ENCODE assay signal across 8 cellular contexts in the genomic region with DNA sequence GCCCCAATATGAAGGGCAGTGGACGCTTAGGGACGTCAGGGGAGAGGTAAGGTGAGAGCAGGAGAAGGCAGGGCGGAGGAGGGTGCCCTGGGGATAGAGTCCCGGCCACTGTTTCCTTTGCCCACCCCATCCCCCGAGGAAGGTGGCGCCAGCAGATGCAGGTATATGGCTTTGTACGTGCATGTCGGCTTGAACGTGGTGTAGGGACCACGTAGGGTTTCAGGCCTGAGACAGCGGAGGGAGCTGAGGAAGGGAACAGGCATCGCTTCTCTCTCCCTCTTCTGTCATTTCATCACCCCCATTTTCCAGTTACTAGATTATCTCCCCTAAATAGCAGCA.
DNase-seq lines count a peak whose midpoint lies in the region; ATAC-seq and TF ChIP-seq lines count a peak whose summit lies in the region.

No MANE protein-coding gene starts in this region.

- ATAC-seq in GM18511 (IDR thresholded peaks at IDR 0.05; ENCODE audit: unreplicated experiment) = peak; percentile 42

- H3K27me3 ChIP-seq in Peyer's patch (no peaks in the 10 kb centered on the region), smooth muscle cell (ENCODE audit: low read depth) (no peaks in the 10 kb centered on the region)

- no peaks in the 10 kb centered on the region for H3K4me1 ChIP-seq in Peyer's patch
- H3K4me1 ChIP-seq in smooth muscle cell (ENCODE audit: low read depth) = peaks cover 4% of the 10 kb centered on the region

- H3K4me2 ChIP-seq in smooth muscle cell = peak overlapping the region; percentile 82

- H3K9ac ChIP-seq in smooth muscle cell (ENCODE audit: low read depth) = no peak overlapping the region

- H2AFZ ChIP-seq in smooth muscle cell (ENCODE audit: low read depth) = peak overlapping the region; percentile 56

- H3K36me3 ChIP-seq in Peyer's patch = no peaks in the 10 kb centered on the region
- no peaks in the 10 kb centered on the region for H3K36me3 ChIP-seq in smooth muscle cell (ENCODE audit: low read depth)

- no peak for TF ChIP-seq CTCF in HFF-Myc (IDR thresholded peaks at IDR 0.05; ENCODE audit: low read depth, low read length, missing control alignments)
- TF ChIP-seq CTCF in Peyer's patch (IDR thresholded peaks at IDR 0.05) = no peak
- no peak for TF ChIP-seq CTCF in fibroblast of villous mesenchyme (IDR thresholded peaks at IDR 0.05; ENCODE audit: insufficient read depth, low read depth, low read length)
- TF ChIP-seq CTCF in smooth muscle cell (IDR thresholded peaks at IDR 0.05; ENCODE audit: borderline replicate concordance, insufficient read depth, poor library complexity, severe bottlenecking) = no peak

- 71% methylated on average over 12 of the region's 12 CpGs for WGBS in smooth muscle cell (ENCODE audit: low lambda C conversion rate)

- H3K4me3 ChIP-seq in HFF-Myc (replicated peaks; ENCODE audit: low read depth, low read length) (peak overlapping the region; percentile 22; the same call in 1 of the 2 replicates), Peyer's patch (peak overlapping the region; percentile 37 to 53 (median 44)), fibroblast of villous mesenchyme (ENCODE audit: low read depth, low read length) (peak overlapping the region; percentile 46), smooth muscle cell (peak overlapping the region; percentile 34)

- H3K27ac ChIP-seq in Peyer's patch (peak overlapping the region; percentile 74 to 94 (median 78)), smooth muscle cell (ENCODE audit: low read depth) (peak overlapping the region; percentile 42)

- no peaks in the 10 kb centered on the region for H3K79me2 ChIP-seq in smooth muscle cell (ENCODE audit: low read depth)

- H4K20me1 ChIP-seq in smooth muscle cell (ENCODE audit: low read depth) = no peaks in the 10 kb centered on the region

- no peaks in the 10 kb centered on the region for H3F3A ChIP-seq in smooth muscle cell (ENCODE audit: low read depth)

- DNase-seq in HFF-Myc (ENCODE audit: extremely low read depth, low read depth) (no peak), Peyer's patch (peak in 1 of 3 donors; percentile 20), fibroblast of villous mesenchyme (ENCODE audit: low read depth) (no peak), smooth muscle cell (lab: John Stamatoyannopoulos, UW; ENCODE audit: unreplicated experiment) (no peak), Ammon's horn (ENCODE audit: low spot score) (no peak), NCI-H1092 treated with DMSO at 0.1 percent for 48 hours (lab: John Stamatoyannopoulos, UW) (no peak), NCI-H2196 treated with DMSO at 0.1 percent for 48 hours (lab: John Stamatoyannopoulos, UW; ENCODE audit: unreplicated experiment) (no peak)

- no peaks in the 10 kb centered on the region for H3K9me3 ChIP-seq in Peyer's patch
- no peaks in the 10 kb centered on the region for H3K9me3 ChIP-seq in smooth muscle cell (replicated peaks; ENCODE audit: low read depth)

- no peak for TF ChIP-seq POLR2A in Peyer's patch (IDR thresholded peaks at IDR 0.05)
